Comparison of ENCODE assay signal across 6 cellular contexts in genomic region chr20:32797571-32797970, GRCh38. TPM values are rescaled to one million over a fixed set of nuclear protein-coding genes. Genes with fewer than 3 reads are reported as not detected.
DNase-seq lines count a peak whose midpoint lies in the region; ATAC-seq and TF ChIP-seq lines count a peak whose summit lies in the region.
"Not testable (repeated sequence)": the region's sequence is repeated elsewhere in the genome, so short reads cannot be mapped to it uniquely, and the experiment has no call there.

No MANE protein-coding gene starts in this region.

- H3K4me3 ChIP-seq in BLaER1; SJCRH30; endodermal cell (ENCODE audit: low read length); trophoblast cell (ENCODE audit: low read depth, low read length): not testable (repeated sequence)

- H3K36me3 Mint-ChIP-seq in CD4-positive, alpha-beta T cell (ENCODE audit: low read depth) = not testable (repeated sequence)
- H3K36me3 Mint-ChIP-seq in H9 (ENCODE audit: insufficient read depth in 1 of 3, low read depth in 3 of 3) = peaks cover 80 to 99% (median 97%) of the 10 kb centered on the region in 3 experiments
- H3K36me3 Mint-ChIP-seq in endodermal cell (ENCODE audit: low read depth) = peaks cover 98% of the 10 kb centered on the region

- not testable (repeated sequence) for H3K4me3 Mint-ChIP-seq in CD4-positive, alpha-beta T cell; H9; endodermal cell

- H3K14ac ChIP-seq in H9 (ENCODE audit: insufficient read depth, low read length); trophoblast cell (ENCODE audit: low read length): not testable (repeated sequence)

- peaks cover 26% of the 10 kb centered on the region for H3K36me3 ChIP-seq in BLaER1
- peaks cover 13% of the 10 kb centered on the region; the same call in 1 of the 2 replicates for H3K36me3 ChIP-seq in SJCRH30
- H3K36me3 ChIP-seq in endodermal cell (ENCODE audit: control insufficient read depth, insufficient read depth, low read length) = peaks cover 100% of the 10 kb centered on the region
- peaks cover 54 to 77% of the 10 kb centered on the region in 2 experiments for H3K36me3 ChIP-seq in trophoblast cell (ENCODE audit: control insufficient read depth in 1 of 2, insufficient read depth in 2 of 2, low read length in 2 of 2)

- H3K4ac ChIP-seq in H9 (ENCODE audit: low read depth, low read length); trophoblast cell (ENCODE audit: low read depth, low read length): not testable (repeated sequence)

- not testable (repeated sequence) for H3K18ac ChIP-seq in H9 (ENCODE audit: insufficient read length, low read depth, low read length); trophoblast cell (ENCODE audit: low read length)

- H3K79me1 ChIP-seq in H9 (ENCODE audit: insufficient read depth, low read depth, low read length, poor library complexity, severe bottlenecking); trophoblast cell (ENCODE audit: low read length): not testable (repeated sequence)

- CTCF ChIA-PET in CD4-positive, alpha-beta T cell (lab: Charles Lee) = interaction anchor here (1.4 kb wide), 1 partner anchor 26 kb away, joined by 4 read pairs; no protein-coding TSS in a partner anchor

- H3K4me1 Mint-ChIP-seq in CD4-positive, alpha-beta T cell (ENCODE audit: low read depth) = peaks cover 47% of the 10 kb centered on the region
- peaks cover 25 to 31% of the 10 kb centered on the region in 2 experiments for H3K4me1 Mint-ChIP-seq in H9
- not testable (repeated sequence) for H3K4me1 Mint-ChIP-seq in endodermal cell

- not testable (repeated sequence) for H2AFZ ChIP-seq in H9 (ENCODE audit: low read length); trophoblast cell (ENCODE audit: insufficient read depth, low read length, poor library complexity)

- H2BK20ac ChIP-seq in H9 (ENCODE audit: low read depth, low read length, poor library complexity, severe bottlenecking) = not testable (repeated sequence)

- intact Hi-C loops in CD4-positive, alpha-beta T cell (cut with DNase I, micrococcal nuclease) = not testable (repeated sequence)

- H3K56ac ChIP-seq in H9 (ENCODE audit: insufficient read length, low read depth, low read length) = not testable (repeated sequence)

- H4K8ac ChIP-seq in H9 (replicated peaks; ENCODE audit: insufficient read length, low read depth, low read length); trophoblast cell (ENCODE audit: low read depth, low read length): not testable (repeated sequence)

- not testable (repeated sequence) for H3K27me3 ChIP-seq in BLaER1; CD4-positive, alpha-beta T cell (ENCODE audit: control insufficient read depth, insufficient read depth, low read length); H9 (ENCODE audit: insufficient read depth, low read length); SJCRH30; endodermal cell (ENCODE audit: control insufficient read depth, insufficient read depth, low read length, poor library complexity, severe bottlenecking); trophoblast cell (ENCODE audit: insufficient read depth, low read length)

- peak overlapping the region; percentile 94 for H3K27ac Mint-ChIP-seq in CD4-positive, alpha-beta T cell
- peak overlapping the region in 2 of 3 experiments; percentile 95 to 97; a peak in 4 of 7 replicates for H3K27ac Mint-ChIP-seq in H9
- peak overlapping the region; percentile 78 for H3K27ac Mint-ChIP-seq in endodermal cell

- not testable (repeated sequence) for H4K12ac ChIP-seq in trophoblast cell (ENCODE audit: low read depth, low read length)

- not testable (repeated sequence) for H4K91ac ChIP-seq in H9 (ENCODE audit: insufficient read length, low read depth, low read length); trophoblast cell (ENCODE audit: low read depth, low read length)

- not testable (repeated sequence) for H4K5ac ChIP-seq in H9 (ENCODE audit: insufficient read length, low read depth, low read length)

- H3K9ac ChIP-seq in BLaER1 = peak overlapping the region; percentile 76; the same call in 1 of the 2 replicates
- not testable (repeated sequence) for H3K9ac ChIP-seq in H9 (ENCODE audit: extremely low read depth, insufficient read length, low read length); endodermal cell (ENCODE audit: extremely low read depth, low read length, poor library complexity, severe bottlenecking); trophoblast cell (ENCODE audit: low read length)

- H3K4me2 ChIP-seq in BLaER1 = peak overlapping the region; percentile 94
- H3K4me2 ChIP-seq in H9 (ENCODE audit: insufficient read depth, insufficient read length, low read length); trophoblast cell (ENCODE audit: low read length): not testable (repeated sequence)

- H2BK15ac ChIP-seq in H9 (ENCODE audit: low read depth, low read length) = not testable (repeated sequence)

- not testable (repeated sequence) for H2BK5ac ChIP-seq in H9 (ENCODE audit: insufficient read length, low read length); trophoblast cell (ENCODE audit: low read depth, low read length, poor library complexity)

- H3K27ac ChIP-seq in BLaER1 (peak overlapping the region; percentile 88), SJCRH30 (peak overlapping the region; percentile 51; the same call in 1 of the 2 replicates)
- not testable (repeated sequence) for H3K27ac ChIP-seq in CD4-positive, alpha-beta T cell (ENCODE audit: low read depth, low read length); H9 (ENCODE audit: insufficient read length, low read depth, low read length); endodermal cell (ENCODE audit: low read depth, low read length); trophoblast cell (ENCODE audit: low read depth, low read length)

- H2BK120ac ChIP-seq in H9 (ENCODE audit: low read depth, low read length, poor library complexity, severe bottlenecking); trophoblast cell (ENCODE audit: insufficient read depth, low read length, poor library complexity): not testable (repeated sequence)

- WGBS in H9 (ENCODE audit: extremely low coverage, insufficient read length, low lambda C conversion rate) = no CpG with 5 or more reads among the region's 5 CpGs
- 63 to 95% methylated on average over 3 to 5 of the region's 5 CpGs for WGBS in endodermal cell (ENCODE audit: insufficient coverage in 1 of 2, insufficient read length in 1 of 2), 2 experiments
- no CpG with 5 or more reads among the region's 5 CpGs for WGBS in trophoblast cell (ENCODE audit: extremely low coverage, insufficient coverage, insufficient read length)

- not testable (repeated sequence) for ATAC-seq in CD4-positive, alpha-beta T cell (ENCODE audit: poor library complexity)

- not testable (repeated sequence) for H3K9me3 Mint-ChIP-seq in CD4-positive, alpha-beta T cell; H9; endodermal cell

- H3T11ph ChIP-seq in H9 (ENCODE audit: low read length) = not testable (repeated sequence)

- H3K79me2 ChIP-seq in H9 (ENCODE audit: insufficient read depth, low read length); trophoblast cell (ENCODE audit: control insufficient read depth, insufficient read depth, low read length, poor library complexity): not testable (repeated sequence)

- not testable (repeated sequence) for H3K23ac ChIP-seq in H9 (ENCODE audit: insufficient read length, low read depth, low read length); trophoblast cell (ENCODE audit: low read length)

- H3K9me3 ChIP-seq in BLaER1; CD4-positive, alpha-beta T cell (ENCODE audit: control insufficient read depth, low read length); H9 (ENCODE audit: control insufficient read depth, low read depth, low read length); SJCRH30 (replicated peaks); endodermal cell (ENCODE audit: control insufficient read depth, low read length); trophoblast cell (ENCODE audit: insufficient read depth, low read depth, low read length): not testable (repeated sequence)

- not testable (repeated sequence) for H4K20me1 ChIP-seq in BLaER1; H9 (ENCODE audit: control insufficient read depth, insufficient read depth, insufficient read length)

- not testable (repeated sequence) for H3K23me2 ChIP-seq in H9 (ENCODE audit: insufficient read length, low read depth, low read length, poor library complexity, severe bottlenecking)

- not testable (repeated sequence) for H3K27me3 Mint-ChIP-seq in CD4-positive, alpha-beta T cell; H9 (ENCODE audit: low read depth); endodermal cell (ENCODE audit: insufficient read depth)

- H2AK5ac ChIP-seq in H9 (ENCODE audit: insufficient read length, low read length); trophoblast cell (ENCODE audit: low read length): not testable (repeated sequence)

- not testable (repeated sequence) for TF ChIP-seq CTCF in CD4-positive, alpha-beta T cell (IDR thresholded peaks at IDR 0.05); H9 (conservative IDR thresholded peaks at IDR 0.05); endodermal cell (conservative IDR thresholded peaks at IDR 0.05)

- POLR2A ChIA-PET in CD4-positive, alpha-beta T cell (lab: Charles Lee) = interaction anchor here (0.9 to 2.2 kb wide), 3 partner anchors 22 to 34 kb away, joined by 3 to 8 read pairs (median 3); partner anchors contain the start of gene MAPRE1

- not testable (repeated sequence) for H2BK12ac ChIP-seq in H9 (ENCODE audit: insufficient read length, low read depth, low read length); trophoblast cell (ENCODE audit: low read length)

- H3K4me1 ChIP-seq in BLaER1 = peaks cover 71% of the 10 kb centered on the region
- H3K4me1 ChIP-seq in H9 (ENCODE audit: insufficient read depth, low read length); endodermal cell (ENCODE audit: control insufficient read depth, insufficient read depth, low read length); trophoblast cell (ENCODE audit: control insufficient read depth in 1 of 2, insufficient read depth in 2 of 2, low read length in 2 of 2): not testable (repeated sequence)
- peaks cover 55% of the 10 kb centered on the region for H3K4me1 ChIP-seq in SJCRH30

- not testable (repeated sequence) for DNase-seq in CD4-positive, alpha-beta T cell; H9; SJCRH30; endodermal cell
- DNase-seq in trophoblast cell = peak; percentile 81 to 91

RNA-seq across cellular contexts. Expression of gene MAPRE1, which starts 22.2 kb away (rescaled TPM):
- total RNA-seq in CD4-positive, alpha-beta T cell = 100 to 1,000 TPM; 130 TPM
- total RNA-seq in H9 (2021) (286 and 289 TPM in 2 replicates), endodermal cell (100 to 1,000 TPM; 180 to 265 TPM)
- total RNA-seq in SJCRH30 (2014; rRNA removed; shearing (Covaris generic)) = 322 and 324 TPM in 2 replicates
- polyA plus RNA-seq in endodermal cell (2013, experiment 1 of 2) = 153 TPM
- polyA plus RNA-seq in endodermal cell (2013, experiment 2 of 2) = 143 TPM
- 107 and 109 TPM in 2 replicates for polyA plus RNA-seq in trophoblast cell (2013)

RNA-seq across cellular contexts. Expression of gene DNMT3B, which starts 35.4 kb away (rescaled TPM):
- total RNA-seq in CD4-positive, alpha-beta T cell = under 1 TPM; 0.28 to 0.33 TPM
- total RNA-seq in H9 (2021) = 980 and 996 TPM in 2 replicates
- 15.6 TPM in 2 replicates for total RNA-seq in SJCRH30 (2014; rRNA removed; shearing (Covaris generic))
- 100 to 1,000 TPM in 1 of 2 donors, 10 to 100 TPM in 1; 82.1 to 283 TPM for total RNA-seq in endodermal cell
- 68.5 TPM for polyA plus RNA-seq in endodermal cell (2013, experiment 1 of 2)
- polyA plus RNA-seq in endodermal cell (2013, experiment 2 of 2) = 50.5 TPM
- 35.7 and 37.2 TPM in 2 replicates for polyA plus RNA-seq in trophoblast cell (2013)

RNA-seq across cellular contexts. Expression of gene COMMD7, which starts 54.3 kb away (rescaled TPM):
- 10 to 100 TPM; 30.3 to 30.4 TPM for total RNA-seq in CD4-positive, alpha-beta T cell
- total RNA-seq in H9 (2021) (65.0 and 66.1 TPM in 2 replicates), endodermal cell (10 to 100 TPM; 21.2 to 49.2 TPM)
- total RNA-seq in SJCRH30 (2014; rRNA removed; shearing (Covaris generic)) = 18.8 and 19.8 TPM in 2 replicates
- 43.4 TPM for polyA plus RNA-seq in endodermal cell (2013, experiment 1 of 2)
- polyA plus RNA-seq in endodermal cell (2013, experiment 2 of 2) = 41.9 TPM
- polyA plus RNA-seq in trophoblast cell (2013) = 53.0 and 54.0 TPM in 2 replicates

Comparison
In these comparisons a context has a peak if more than half of its experiments do, and no peak if none do; other contexts are left out.
1. RNA of gene DNMT3B, which starts 35.4 kb away (total RNA-seq): 980 to 996 TPM in H9, 82.1 to 283 TPM in endodermal cell and 15.6 TPM in SJCRH30; 0.28 to 0.33 TPM in CD4-positive, alpha-beta T cell; every median in the first group is over 10 times any median in the second.
2. Peak in every context shown above with its lines, with median percentiles within 50 percentile points of each other: H3K27ac Mint-ChIP-seq.